Comparison of ENCODE assay signal across 35 cellular contexts in genomic region chr11:6245536-6245935, GRCh38. TPM values are rescaled to one million over a fixed set of nuclear protein-coding genes. Genes with fewer than 3 reads are reported as not detected.
"Had no signal": no experiment of that assay in that cellular context is flagged by ENCODE, and none has a peak within 500 bp of the region (broad histone marks: within the 10 kb centered on the region; RNA-seq: fewer than 3 reads in every experiment).

No MANE protein-coding gene starts in this region.

- H3K4me3 ChIP-seq: Peyer's patch had no signal

- H3K36me3 ChIP-seq: brain microvascular endothelial cell, Peyer's patch, WERI-Rb-1 had no signal

- H3K4me1 Mint-ChIP-seq: activated CD4-positive, alpha-beta T cell treated with anti-CD3 and anti-CD28 coated beads, Interleukin-2, amount 10 ng/mL, durations not matched to agents 24 days and 14 days had no signal

- H3K4me3 Mint-ChIP-seq: activated CD4-positive, alpha-beta T cell treated with anti-CD3 and anti-CD28 coated beads, Interleukin-2, amount 10 ng/mL, durations not matched to agents 24 days and 14 days; activated CD8-positive, alpha-beta T cell treated with anti-CD3 and anti-CD28 coated beads for 36 hours had no signal

- H3K4me1 ChIP-seq: Peyer's patch had no signal

- H3K9me3 ChIP-seq: Peyer's patch had no signal

- ATAC-seq: activated CD8-positive, alpha-beta T cell treated with anti-CD3 and anti-CD28 coated beads for 36 hours; activated naive CD4-positive, alpha-beta T cell treated with anti-CD3 and anti-CD28 coated beads, Interleukin-2, amount 50 U/mL, for 72 hours; PC-3 had no signal

- H3K36me3 Mint-ChIP-seq: activated naive CD4-positive, alpha-beta T cell treated with anti-CD3 and anti-CD28 coated beads, Interleukin-2, amount 50 U/mL, for 72 hours had no signal

- H3K27ac Mint-ChIP-seq: activated CD4-positive, alpha-beta T cell treated with anti-CD3 and anti-CD28 coated beads, Interleukin-2, amount 10 ng/mL, durations not matched to agents 24 days and 14 days; activated CD8-positive, alpha-beta T cell treated with anti-CD3 and anti-CD28 coated beads for 36 hours; activated naive CD4-positive, alpha-beta T cell treated with anti-CD3 and anti-CD28 coated beads, Interleukin-2, amount 50 U/mL, for 72 hours; activated T-helper 2 cell treated with anti-CD3 and anti-CD28 coated beads, Interferon-gamma antibody, Interleukin-2, Interleukin-4, amounts not matched to agents 10 μg/mL and 5 μg/mL and 100 μg/mL, durations not matched to agents 14 hours and 24 hours and 36 hours had no signal

- DNase-seq: activated CD4-positive, alpha-beta T cell treated with anti-CD3 and anti-CD28 coated beads for 1 hour; activated CD4-positive, alpha-beta T cell treated with anti-CD3 and anti-CD28 coated beads, Interleukin-2, amount 10 ng/mL, durations not matched to agents 24 days and 14 days; activated CD4-positive, alpha-beta T cell treated with anti-CD3 and anti-CD28 coated beads, Interleukin-2, amount 50 U/mL, for 4 hours; activated CD4-positive, CD25-positive, alpha-beta regulatory T cell; activated CD8-positive, alpha-beta T cell treated with anti-CD3 and anti-CD28 coated beads for 36 hours; activated gamma-delta T cell; activated naive CD4-positive, alpha-beta T cell treated with Interleukin-2 at 50 U/mL for 16 hours; activated T-cell treated with anti-CD3 and anti-CD28 coated beads, Interleukin-2, amount 50 U/mL, for 1 hour; amniotic stem cell; aorta; brain microvascular endothelial cell; Karpas-422; KBM-7; MM.1S; MV-4-11; NCI-H1092; NCI-H1436 treated with DMSO at 0.1 percent for 48 hours; NCI-H1694 treated with DMSO at 0.1 percent for 48 hours; NCI-H2029; NCI-H510A; NCI-H526; NCI-H748 treated with DMSO at 0.1 percent for 48 hours; NK-92 treated with Interleukin-12 subunit alpha and Interleukin-12 subunit beta, amount 100 ng/mL, for 24 hours; PC-3; Peyer's patch; Right ventricle myocardium superior; RPMI8226; T1000; WERI-Rb-1 had no signal

- H3K27me3 ChIP-seq: brain microvascular endothelial cell, Peyer's patch had no signal

- H3K9me3 Mint-ChIP-seq: activated CD4-positive, alpha-beta T cell treated with anti-CD3 and anti-CD28 coated beads, Interleukin-2, amount 10 ng/mL, durations not matched to agents 24 days and 14 days; activated CD8-positive, alpha-beta T cell treated with anti-CD3 and anti-CD28 coated beads for 36 hours; activated naive CD4-positive, alpha-beta T cell treated with anti-CD3 and anti-CD28 coated beads, Interleukin-2, amount 50 U/mL, for 72 hours; activated T-helper 2 cell treated with anti-CD3 and anti-CD28 coated beads, Interferon-gamma antibody, Interleukin-2, Interleukin-4, amounts not matched to agents 10 μg/mL and 5 μg/mL and 100 μg/mL, durations not matched to agents 14 hours and 24 hours and 36 hours had no signal

- H3K27ac ChIP-seq: brain microvascular endothelial cell, Peyer's patch, WERI-Rb-1 had no signal

RNA-seq across cellular contexts. Expression of gene CNGA4, which starts 6.6 kb away (rescaled TPM):
- total RNA-seq: activated CD4-positive, alpha-beta T cell treated with anti-CD3 and anti-CD28 coated beads, Interleukin-2, amount 10 ng/mL, durations not matched to agents 24 days and 14 days; activated CD8-positive, alpha-beta memory T cell treated with anti-CD3 and anti-CD28 coated beads for 36 hours; activated T-helper 2 cell treated with anti-CD3 and anti-CD28 coated beads, Interferon-gamma antibody, Interleukin-2, Interleukin-4, amounts not matched to agents 10 μg/mL and 5 μg/mL and 100 μg/mL, durations not matched to agents 14 hours and 24 hours and 36 hours; cardiac septum; Right ventricle myocardium superior had no signal

RNA-seq across cellular contexts. Expression of gene CCKBR, which starts 14.1 kb away (rescaled TPM):
- total RNA-seq: activated CD4-positive, alpha-beta T cell treated with anti-CD3 and anti-CD28 coated beads, Interleukin-2, amount 10 ng/mL, durations not matched to agents 24 days and 14 days; activated CD8-positive, alpha-beta memory T cell treated with anti-CD3 and anti-CD28 coated beads for 36 hours; activated CD8-positive, alpha-beta T cell treated with anti-CD3 and anti-CD28 coated beads for 36 hours; activated naive CD4-positive, alpha-beta T cell treated with anti-CD3 and anti-CD28 coated beads, Interleukin-2, amount 50 U/mL, for 72 hours; activated T-helper 2 cell treated with anti-CD3 and anti-CD28 coated beads, Interferon-gamma antibody, Interleukin-2, Interleukin-4, amounts not matched to agents 10 μg/mL and 5 μg/mL and 100 μg/mL, durations not matched to agents 14 hours and 24 hours and 36 hours; aorta; cardiac septum; PC-3; Peyer's patch; Right ventricle myocardium superior; T-helper 1 cell treated with Interleukin-12 subunit alpha and Interleukin-12 subunit beta and Interleukin-4 antibody, amounts not matched to agents 30 ng/mL and 1 ng/mL, for 36 hours; T-helper 2 cell treated with Interferon-gamma antibody and Interleukin-4, amounts not matched to agents 100 ng/mL and 5 ng/mL, for 36 hours had no signal
- polyA plus RNA-seq: aorta had no signal

RNA-seq across cellular contexts. Expression of gene C11orf42, which starts 40.2 kb away (rescaled TPM):
- total RNA-seq: activated CD4-positive, alpha-beta T cell treated with anti-CD3 and anti-CD28 coated beads, Interleukin-2, amount 10 ng/mL, durations not matched to agents 24 days and 14 days; activated CD8-positive, alpha-beta memory T cell treated with anti-CD3 and anti-CD28 coated beads for 36 hours; activated CD8-positive, alpha-beta T cell treated with anti-CD3 and anti-CD28 coated beads for 36 hours; activated naive CD4-positive, alpha-beta T cell treated with anti-CD3 and anti-CD28 coated beads, Interleukin-2, amount 50 U/mL, for 72 hours; activated T-helper 2 cell treated with anti-CD3 and anti-CD28 coated beads, Interferon-gamma antibody, Interleukin-2, Interleukin-4, amounts not matched to agents 10 μg/mL and 5 μg/mL and 100 μg/mL, durations not matched to agents 14 hours and 24 hours and 36 hours; aorta; cardiac septum; PC-3; Peyer's patch; Right ventricle myocardium superior; T-helper 1 cell treated with Interleukin-12 subunit alpha and Interleukin-12 subunit beta and Interleukin-4 antibody, amounts not matched to agents 30 ng/mL and 1 ng/mL, for 36 hours; T-helper 2 cell treated with Interferon-gamma antibody and Interleukin-4, amounts not matched to agents 100 ng/mL and 5 ng/mL, for 36 hours had no signal
- polyA plus RNA-seq: aorta had no signal

RNA-seq across cellular contexts. Expression of gene OR52W1, which starts 46.5 kb away (rescaled TPM):
- total RNA-seq: activated CD4-positive, alpha-beta T cell treated with anti-CD3 and anti-CD28 coated beads, Interleukin-2, amount 10 ng/mL, durations not matched to agents 24 days and 14 days; activated CD8-positive, alpha-beta memory T cell treated with anti-CD3 and anti-CD28 coated beads for 36 hours; activated CD8-positive, alpha-beta T cell treated with anti-CD3 and anti-CD28 coated beads for 36 hours; activated naive CD4-positive, alpha-beta T cell treated with anti-CD3 and anti-CD28 coated beads, Interleukin-2, amount 50 U/mL, for 72 hours; activated T-helper 2 cell treated with anti-CD3 and anti-CD28 coated beads, Interferon-gamma antibody, Interleukin-2, Interleukin-4, amounts not matched to agents 10 μg/mL and 5 μg/mL and 100 μg/mL, durations not matched to agents 14 hours and 24 hours and 36 hours; aorta; cardiac septum; PC-3; Peyer's patch; Right ventricle myocardium superior; T-helper 1 cell treated with Interleukin-12 subunit alpha and Interleukin-12 subunit beta and Interleukin-4 antibody, amounts not matched to agents 30 ng/mL and 1 ng/mL, for 36 hours; T-helper 2 cell treated with Interferon-gamma antibody and Interleukin-4, amounts not matched to agents 100 ng/mL and 5 ng/mL, for 36 hours had no signal
- polyA plus RNA-seq: aorta had no signal
